In the genomic region with DNA sequence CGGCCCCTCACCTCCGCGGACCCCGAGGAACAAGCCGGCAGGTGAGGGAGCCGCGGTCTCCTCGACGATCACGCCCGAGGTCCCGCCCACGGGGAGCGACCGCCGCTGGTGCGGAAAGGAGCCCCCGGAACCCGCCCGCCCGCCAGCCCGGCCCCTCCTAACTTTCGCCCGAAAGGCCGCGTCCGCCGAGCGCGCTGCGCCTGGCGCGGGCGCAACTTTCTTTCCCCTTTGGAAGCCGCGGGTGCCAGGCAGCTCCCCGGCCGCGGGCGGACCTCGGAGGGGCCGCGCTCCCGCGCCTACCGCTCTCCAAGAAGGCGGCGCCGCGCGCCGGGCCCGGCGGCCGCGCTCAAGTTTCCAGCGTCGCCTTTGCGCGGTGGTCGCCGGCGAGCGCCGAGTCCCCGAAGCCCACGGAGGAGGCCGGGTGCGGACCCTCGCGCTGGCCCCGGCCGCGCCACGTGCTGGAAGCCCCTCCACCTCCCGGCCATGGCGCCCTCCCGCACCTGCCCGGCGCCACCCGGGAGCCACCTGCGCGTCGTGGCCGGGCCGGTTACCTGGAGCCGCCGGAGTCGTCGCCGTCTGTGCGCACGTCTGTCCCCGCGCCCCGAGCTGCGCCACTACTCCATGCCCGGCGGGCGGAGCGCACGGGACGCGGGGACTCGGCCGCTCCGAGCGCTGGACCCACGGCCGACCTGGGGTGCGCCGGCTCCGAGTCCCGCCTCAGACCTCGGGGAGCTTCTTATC, we compare ENCODE assay signal across 2 cellular contexts.
A peak's percentile ranks its signal among the peaks of the same experiment; 100 is the strongest.
TF ChIP-seq lines count a peak whose summit lies in the region.

A gene with protein sequence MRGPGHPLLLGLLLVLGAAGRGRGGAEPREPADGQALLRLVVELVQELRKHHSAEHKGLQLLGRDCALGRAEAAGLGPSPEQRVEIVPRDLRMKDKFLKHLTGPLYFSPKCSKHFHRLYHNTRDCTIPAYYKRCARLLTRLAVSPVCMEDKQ (minus strand): TSS at position 90 of the 741 bp plus-strand sequence. CDS start 256 bp downstream, outside the sequence.

TF ChIP-seq in GM12878, 131 proteins besides CTCF, POLR2A, EP300 and RAD21:
- 0 out of 2 replicates have a peak, but pooled peaks have one; percentile 17 for TF ChIP-seq IKZF1 (conservative IDR thresholded peaks at IDR 0.05)
- peak; percentile 99 for TF ChIP-seq HDAC6 (IDR thresholded peaks at IDR 0.05; ENCODE audit: unreplicated experiment)
- no peak for TF ChIP-seq SMAD1 (IDR thresholded peaks at IDR 0.05; ENCODE audit: low read depth, partially characterized antibody)
TF ChIP-seq in GM12878: peak in this region for 2.

TF ChIP-seq in HepG2, 621 proteins besides CTCF, POLR2A, EP300 and RAD21 (continues in another document):
- TF ChIP-seq, protein P1, sequence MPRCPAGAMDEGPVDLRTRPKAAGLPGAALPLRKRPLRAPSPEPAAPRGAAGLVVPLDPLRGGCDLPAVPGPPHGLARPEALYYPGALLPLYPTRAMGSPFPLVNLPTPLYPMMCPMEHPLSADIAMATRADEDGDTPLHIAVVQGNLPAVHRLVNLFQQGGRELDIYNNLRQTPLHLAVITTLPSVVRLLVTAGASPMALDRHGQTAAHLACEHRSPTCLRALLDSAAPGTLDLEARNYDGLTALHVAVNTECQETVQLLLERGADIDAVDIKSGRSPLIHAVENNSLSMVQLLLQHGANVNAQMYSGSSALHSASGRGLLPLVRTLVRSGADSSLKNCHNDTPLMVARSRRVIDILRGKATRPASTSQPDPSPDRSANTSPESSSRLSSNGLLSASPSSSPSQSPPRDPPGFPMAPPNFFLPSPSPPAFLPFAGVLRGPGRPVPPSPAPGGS (CRISPR knock-in tag; IDR thresholded peaks at IDR 0.05), result peak; percentile 37; the same call in 1 of the 2 replicates
- TF ChIP-seq HOXA3 (CRISPR knock-in tag; IDR thresholded peaks at IDR 0.05) (peak; percentile 24; the same call in 1 of the 2 replicates), KAT2B (IDR thresholded peaks at IDR 0.05; ENCODE audit: borderline replicate concordance, low read depth, low read length) (no peak), ZNF569 (CRISPR knock-in tag; IDR thresholded peaks at IDR 0.05; ENCODE audit: borderline replicate concordance) (no peak), KDM5B (CRISPR knock-in tag; IDR thresholded peaks at IDR 0.05; ENCODE audit: borderline replicate concordance) (peak; percentile 57; the same call in 1 of the 2 replicates), ARID4A (CRISPR knock-in tag; IDR thresholded peaks at IDR 0.05; ENCODE audit: borderline replicate concordance) (0 out of 2 replicates have a peak, but pooled peaks have one; percentile 30), ZNF430 (CRISPR knock-in tag; IDR thresholded peaks at IDR 0.05) (no peak), ZNF512B (CRISPR knock-in tag; IDR thresholded peaks at IDR 0.05; ENCODE audit: borderline replicate concordance) (no peak), NFE2L1 (CRISPR knock-in tag; IDR thresholded peaks at IDR 0.05; ENCODE audit: borderline replicate concordance) (no peak), ISL2 (CRISPR knock-in tag; IDR thresholded peaks at IDR 0.05) (no peak), ZZZ3 (CRISPR knock-in tag; IDR thresholded peaks at IDR 0.05; ENCODE audit: borderline replicate concordance) (no peak), KLF11 (CRISPR knock-in tag; IDR thresholded peaks at IDR 0.05) (no peak), MAFF (IDR thresholded peaks at IDR 0.05; ENCODE audit: low read depth, low read length) (no peak), NCOA2 (CRISPR knock-in tag; IDR thresholded peaks at IDR 0.05) (no peak), RCOR2 (CRISPR knock-in tag; IDR thresholded peaks at IDR 0.05) (no peak), ZNF558 (CRISPR knock-in tag; IDR thresholded peaks at IDR 0.05; ENCODE audit: borderline replicate concordance) (no peak), HNRNPLL (IDR thresholded peaks at IDR 0.05; ENCODE audit: low read depth, low read length, poor library complexity, severe bottlenecking) (peak; percentile 52), IRX3 (CRISPR knock-in tag; IDR thresholded peaks at IDR 0.05; ENCODE audit: borderline replicate concordance, low read depth) (no peak), NR2F1 (CRISPR knock-in tag; IDR thresholded peaks at IDR 0.05) (no peak), ZFX (CRISPR knock-in tag; IDR thresholded peaks at IDR 0.05; ENCODE audit: low read depth) (0 out of 2 replicates have a peak, but pooled peaks have one; percentile 16), CEBPB (IDR thresholded peaks at IDR 0.05; ENCODE audit: borderline replicate concordance, low read depth, low read length) (no peak)
- TF ChIP-seq, protein P2, sequence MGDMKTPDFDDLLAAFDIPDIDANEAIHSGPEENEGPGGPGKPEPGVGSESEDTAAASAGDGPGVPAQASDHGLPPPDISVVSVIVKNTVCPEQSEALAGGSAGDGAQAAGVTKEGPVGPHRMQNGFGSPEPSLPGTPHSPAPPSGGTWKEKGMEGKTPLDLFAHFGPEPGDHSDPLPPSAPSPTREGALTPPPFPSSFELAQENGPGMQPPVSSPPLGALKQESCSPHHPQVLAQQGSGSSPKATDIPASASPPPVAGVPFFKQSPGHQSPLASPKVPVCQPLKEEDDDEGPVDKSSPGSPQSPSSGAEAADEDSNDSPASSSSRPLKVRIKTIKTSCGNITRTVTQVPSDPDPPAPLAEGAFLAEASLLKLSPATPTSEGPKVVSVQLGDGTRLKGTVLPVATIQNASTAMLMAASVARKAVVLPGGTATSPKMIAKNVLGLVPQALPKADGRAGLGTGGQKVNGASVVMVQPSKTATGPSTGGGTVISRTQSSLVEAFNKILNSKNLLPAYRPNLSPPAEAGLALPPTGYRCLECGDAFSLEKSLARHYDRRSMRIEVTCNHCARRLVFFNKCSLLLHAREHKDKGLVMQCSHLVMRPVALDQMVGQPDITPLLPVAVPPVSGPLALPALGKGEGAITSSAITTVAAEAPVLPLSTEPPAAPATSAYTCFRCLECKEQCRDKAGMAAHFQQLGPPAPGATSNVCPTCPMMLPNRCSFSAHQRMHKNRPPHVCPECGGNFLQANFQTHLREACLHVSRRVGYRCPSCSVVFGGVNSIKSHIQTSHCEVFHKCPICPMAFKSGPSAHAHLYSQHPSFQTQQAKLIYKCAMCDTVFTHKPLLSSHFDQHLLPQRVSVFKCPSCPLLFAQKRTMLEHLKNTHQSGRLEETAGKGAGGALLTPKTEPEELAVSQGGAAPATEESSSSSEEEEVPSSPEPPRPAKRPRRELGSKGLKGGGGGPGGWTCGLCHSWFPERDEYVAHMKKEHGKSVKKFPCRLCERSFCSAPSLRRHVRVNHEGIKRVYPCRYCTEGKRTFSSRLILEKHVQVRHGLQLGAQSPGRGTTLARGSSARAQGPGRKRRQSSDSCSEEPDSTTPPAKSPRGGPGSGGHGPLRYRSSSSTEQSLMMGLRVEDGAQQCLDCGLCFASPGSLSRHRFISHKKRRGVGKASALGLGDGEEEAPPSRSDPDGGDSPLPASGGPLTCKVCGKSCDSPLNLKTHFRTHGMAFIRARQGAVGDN (CRISPR knock-in tag; IDR thresholded peaks at IDR 0.05), result peak; percentile 70
- TF ChIP-seq, protein P3, sequence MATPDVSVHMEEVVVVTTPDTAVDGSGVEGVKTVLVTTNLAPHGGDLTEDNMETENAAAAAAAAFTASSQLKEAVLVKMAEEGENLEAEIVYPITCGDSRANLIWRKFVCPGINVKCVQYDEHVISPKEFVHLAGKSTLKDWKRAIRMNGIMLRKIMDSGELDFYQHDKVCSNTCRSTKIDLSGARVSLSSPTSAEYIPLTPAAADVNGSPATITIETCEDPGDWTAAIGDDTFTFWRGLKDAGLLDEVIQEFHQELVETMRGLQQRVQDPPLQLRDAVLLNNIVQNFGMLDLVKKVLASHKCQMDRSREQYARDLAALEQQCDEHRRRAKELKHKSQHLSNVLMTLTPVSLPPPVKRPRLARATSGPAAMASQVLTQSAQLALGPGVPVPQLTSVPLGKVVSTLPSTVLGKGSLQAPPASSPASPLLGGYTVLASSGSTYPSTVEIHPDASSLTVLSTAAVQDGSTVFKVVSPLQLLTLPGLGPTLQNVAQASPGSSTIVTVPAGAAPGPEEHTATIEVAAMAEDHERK (CRISPR knock-in tag; IDR thresholded peaks at IDR 0.05; ENCODE audit: low read depth), result no peak
- TF ChIP-seq, protein P4, sequence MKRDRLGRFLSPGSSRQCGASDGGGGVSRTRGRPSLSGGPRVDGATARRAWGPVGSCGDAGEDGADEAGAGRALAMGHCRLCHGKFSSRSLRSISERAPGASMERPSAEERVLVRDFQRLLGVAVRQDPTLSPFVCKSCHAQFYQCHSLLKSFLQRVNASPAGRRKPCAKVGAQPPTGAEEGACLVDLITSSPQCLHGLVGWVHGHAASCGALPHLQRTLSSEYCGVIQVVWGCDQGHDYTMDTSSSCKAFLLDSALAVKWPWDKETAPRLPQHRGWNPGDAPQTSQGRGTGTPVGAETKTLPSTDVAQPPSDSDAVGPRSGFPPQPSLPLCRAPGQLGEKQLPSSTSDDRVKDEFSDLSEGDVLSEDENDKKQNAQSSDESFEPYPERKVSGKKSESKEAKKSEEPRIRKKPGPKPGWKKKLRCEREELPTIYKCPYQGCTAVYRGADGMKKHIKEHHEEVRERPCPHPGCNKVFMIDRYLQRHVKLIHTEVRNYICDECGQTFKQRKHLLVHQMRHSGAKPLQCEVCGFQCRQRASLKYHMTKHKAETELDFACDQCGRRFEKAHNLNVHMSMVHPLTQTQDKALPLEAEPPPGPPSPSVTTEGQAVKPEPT (CRISPR knock-in tag; IDR thresholded peaks at IDR 0.05; ENCODE audit: low read depth), result no peak
- TF ChIP-seq, protein P5, sequence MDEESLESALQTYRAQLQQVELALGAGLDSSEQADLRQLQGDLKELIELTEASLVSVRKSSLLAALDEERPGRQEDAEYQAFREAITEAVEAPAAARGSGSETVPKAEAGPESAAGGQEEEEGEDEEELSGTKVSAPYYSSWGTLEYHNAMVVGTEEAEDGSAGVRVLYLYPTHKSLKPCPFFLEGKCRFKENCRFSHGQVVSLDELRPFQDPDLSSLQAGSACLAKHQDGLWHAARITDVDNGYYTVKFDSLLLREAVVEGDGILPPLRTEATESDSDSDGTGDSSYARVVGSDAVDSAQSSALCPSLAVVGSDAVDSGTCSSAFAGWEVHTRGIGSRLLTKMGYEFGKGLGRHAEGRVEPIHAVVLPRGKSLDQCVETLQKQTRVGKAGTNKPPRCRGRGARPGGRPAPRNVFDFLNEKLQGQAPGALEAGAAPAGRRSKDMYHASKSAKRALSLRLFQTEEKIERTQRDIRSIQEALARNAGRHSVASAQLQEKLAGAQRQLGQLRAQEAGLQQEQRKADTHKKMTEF (CRISPR knock-in tag; IDR thresholded peaks at IDR 0.05), result no peak
- TF ChIP-seq, protein P6, sequence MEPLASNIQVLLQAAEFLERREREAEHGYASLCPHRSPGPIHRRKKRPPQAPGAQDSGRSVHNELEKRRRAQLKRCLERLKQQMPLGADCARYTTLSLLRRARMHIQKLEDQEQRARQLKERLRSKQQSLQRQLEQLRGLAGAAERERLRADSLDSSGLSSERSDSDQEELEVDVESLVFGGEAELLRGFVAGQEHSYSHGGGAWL (CRISPR knock-in tag; IDR thresholded peaks at IDR 0.05), result peak; percentile 26; the same call in 1 of the 2 replicates
